In genomic region chr9:7452378-7452777, GRCh38 we compare ENCODE assay signal across 24 cellular contexts.
A peak's percentile ranks its signal among the peaks of the same experiment; 100 is the strongest.
DNase-seq lines count a peak whose midpoint lies in the region; TF ChIP-seq lines count a peak whose summit lies in the region.
"Had no signal": no experiment of that assay in that cellular context is flagged by ENCODE, and none has a peak within 500 bp of the region (broad histone marks: within the 10 kb centered on the region; RNA-seq: fewer than 3 reads in every experiment).

No MANE protein-coding gene starts in this region.

- H3K27ac Mint-ChIP-seq in MCF 10A (ENCODE audit: low read depth, unreplicated experiment) = no peak overlapping the region
- H3K27ac Mint-ChIP-seq: CD4-positive, alpha-beta T cell; IgD-negative memory B cell; nephron had no signal

- intact Hi-C loops in MCF 10A (cut with micrococcal nuclease) = no loop called here
- intact Hi-C loops in breast epithelium (cut with DNase I; ENCODE audit: low total_unique reads) = no loop called here

- no peaks in the 10 kb centered on the region for H3K27me3 Mint-ChIP-seq in MCF 10A (ENCODE audit: insufficient read depth, unreplicated experiment)

- H3K27me3 ChIP-seq in breast epithelium (no peaks in the 10 kb centered on the region), MG63 (no peaks in the 10 kb centered on the region)
- H3K27me3 ChIP-seq: adrenal gland, colonic mucosa, SJSA1 had no signal

- no TSS peak for BruUV-seq in MCF 10A (replicated peaks; lab: Mats Ljungman, UMichigan)

- TF ChIP-seq CTCF in MCF 10A (IDR thresholded peaks at IDR 0.05; ENCODE audit: unreplicated experiment) (no peak), breast epithelium (IDR thresholded peaks at IDR 0.05) (no peak), GM10266 (IDR thresholded peaks at IDR 0.05; ENCODE audit: control insufficient read depth, insufficient read depth, low read depth, missing control alignments) (no peak)

- no peaks in the 10 kb centered on the region for H3K9me3 Mint-ChIP-seq in MCF 10A (ENCODE audit: unreplicated experiment)
- H3K9me3 Mint-ChIP-seq: CD4-positive, alpha-beta T cell; nephron had no signal

- H3K9me3 ChIP-seq in breast epithelium (no peaks in the 10 kb centered on the region), MG63 (no peaks in the 10 kb centered on the region)
- H3K9me3 ChIP-seq: adrenal gland, colonic mucosa, psoas muscle, SJSA1 had no signal

- H3K4me1 ChIP-seq in breast epithelium = no peaks in the 10 kb centered on the region
- H3K4me1 ChIP-seq: adrenal gland, colonic mucosa, psoas muscle, SJSA1 had no signal

- H3K4me3 Mint-ChIP-seq in MCF 10A (ENCODE audit: unreplicated experiment) = no peak overlapping the region
- H3K4me3 Mint-ChIP-seq: CD4-positive, alpha-beta T cell; IgD-negative memory B cell; nephron had no signal

- TF ChIP-seq POLR2A in breast epithelium (IDR thresholded peaks at IDR 0.05) = no peak

- no peak overlapping the region for H3K27ac ChIP-seq in breast epithelium
- H3K27ac ChIP-seq: 22Rv1, adrenal gland, colonic mucosa, psoas muscle, SJSA1 had no signal

- no peaks in the 10 kb centered on the region for H3K4me1 Mint-ChIP-seq in MCF 10A (ENCODE audit: insufficient read depth, unreplicated experiment)

- H3K36me3 ChIP-seq in breast epithelium (no peaks in the 10 kb centered on the region), MG63 (no peaks in the 10 kb centered on the region)
- H3K36me3 ChIP-seq: adrenal gland, colonic mucosa, SJSA1 had no signal

- peaks cover 6% of the 10 kb centered on the region for H3K36me3 Mint-ChIP-seq in MCF 10A (ENCODE audit: insufficient read depth, unreplicated experiment)

- H3K4me3 ChIP-seq in breast epithelium = no peak overlapping the region
- no peak overlapping the region for H3K4me3 ChIP-seq in MG63
- H3K4me3 ChIP-seq in skeletal muscle cell (ENCODE audit: low read depth, low read length) = no peak overlapping the region
- H3K4me3 ChIP-seq: adrenal gland, colonic mucosa, lung, psoas muscle, SJSA1 had no signal

- CTCF ChIA-PET in MCF 10A (lab: Yijun Ruan, JAX) = interaction anchor here (0.6 kb wide), 1 partner anchor 1552 kb away, joined by 3 read pairs; no protein-coding TSS in a partner anchor

- DNase-seq in MCF 10A (ENCODE audit: unreplicated experiment) (peak; percentile 69), breast epithelium (ENCODE audit: low spot score in 2 of 2) (no peak), MG63 (peak; percentile 38), fibroblast of gingiva (ENCODE audit: low read depth) (peak; percentile 16), skeletal muscle cell (ENCODE audit: low read depth) (peak; percentile 66), GM19238 (ENCODE audit: insufficient read length, low spot score) (no peak), NCI-H1436 treated with DMSO at 0.1 percent for 48 hours (lab: John Stamatoyannopoulos, UW) (no peak), GM10266 (ENCODE audit: extremely low spot score) (no peak)
- DNase-seq: activated effector memory CD4-positive, alpha-beta T cell treated with anti-CD3 and anti-CD28 coated beads, Interleukin-2, amount 50 U/mL, for 16 hours; adrenal gland; CD4-positive, alpha-beta T cell; colonic mucosa; glutamatergic neuron; NCI-H1048; NCI-H2081; NCI-H510A treated with DMSO at 0.1 percent for 48 hours; psoas muscle; stimulated activated naive CD4-positive, alpha-beta T cell; trophoblast cell had no signal

- POLR2A ChIA-PET in MCF 10A (lab: Yijun Ruan, JAX) = no interaction called here

Comparison
In these comparisons a context has a peak if more than half of its experiments do, and no peak if none do; other contexts are left out.
1. DNase-seq: peak in MCF 10A (single experiment), MG63 (single experiment), fibroblast of gingiva (single experiment) and skeletal muscle cell (single experiment); none in breast epithelium (0 of 2), GM19238 (single experiment), NCI-H1436 treated with DMSO at 0.1 percent for 48 hours (single experiment) and GM10266 (single experiment).